In genomic region chr6:107061125-107062020, GRCh38 we compare ENCODE assay signal across 8 cellular contexts. TPM values are rescaled to one million over a fixed set of nuclear protein-coding genes. Genes with fewer than 3 reads are reported as not detected.
DNase-seq lines count a peak whose midpoint lies in the region; ATAC-seq and TF ChIP-seq lines count a peak whose summit lies in the region.

No MANE protein-coding gene starts in this region.

- H4K8ac ChIP-seq in H9 (replicated peaks; ENCODE audit: insufficient read length, low read depth, low read length) (no peak overlapping the region), mesenchymal stem cell (ENCODE audit: low read length) (peak overlapping the region; percentile 87)

- no peaks in the 10 kb centered on the region for H3K27me3 ChIP-seq in H9 (ENCODE audit: insufficient read depth, low read length)
- no peaks in the 10 kb centered on the region for H3K27me3 ChIP-seq in NT2/D1 (ENCODE audit: insufficient read depth, insufficient read length)
- H3K27me3 ChIP-seq in mesenchymal stem cell (ENCODE audit: control insufficient read depth in 1 of 2, insufficient read depth in 1 of 2, low read length in 2 of 2): peaks cover 4 to 15% of the 10 kb centered on the region in 2 experiments
- no peaks in the 10 kb centered on the region for H3K27me3 ChIP-seq in gastroesophageal sphincter
- no peaks in the 10 kb centered on the region for H3K27me3 ChIP-seq in sigmoid colon

- peak overlapping the region; percentile 6 for H3K4me2 ChIP-seq in H9 (ENCODE audit: insufficient read depth, insufficient read length, low read length)
- H3K4me2 ChIP-seq in mesenchymal stem cell (ENCODE audit: low read length, poor library complexity, severe bottlenecking): no peak overlapping the region

- no peaks in the 10 kb centered on the region for H3K79me2 ChIP-seq in H9 (ENCODE audit: insufficient read depth, low read length)

- no peak overlapping the region for H2BK20ac ChIP-seq in H9 (ENCODE audit: low read depth, low read length, poor library complexity, severe bottlenecking)

- H3K23ac ChIP-seq in H9 (ENCODE audit: insufficient read length, low read depth, low read length) (no peak overlapping the region), mesenchymal stem cell (ENCODE audit: low read length in 2 of 2) (no peak overlapping the region)

- no peak overlapping the region for H3K9ac ChIP-seq in H9 (ENCODE audit: extremely low read depth, insufficient read length, low read length)
- H3K9ac ChIP-seq in NT2/D1 (ENCODE audit: insufficient read length, low read depth): peak overlapping the region; percentile 8
- H3K9ac ChIP-seq in mesenchymal stem cell (ENCODE audit: low read length): no peak overlapping the region

- H3K4ac ChIP-seq in H9 (ENCODE audit: low read depth, low read length) (no peak overlapping the region), mesenchymal stem cell (ENCODE audit: low read depth in 1 of 2, low read length in 2 of 2) (peak overlapping the region; percentile 22 to 75)

- H2AK5ac ChIP-seq in H9 (ENCODE audit: insufficient read length, low read length) (no peak overlapping the region), mesenchymal stem cell (ENCODE audit: low read length, severe bottlenecking) (no peak overlapping the region)

- no peak overlapping the region for H2BK12ac ChIP-seq in H9 (ENCODE audit: insufficient read length, low read depth, low read length)
- peak overlapping the region; percentile 23 to 77 for H2BK12ac ChIP-seq in mesenchymal stem cell (ENCODE audit: low read length in 2 of 2)

- no CpG with 5 or more reads among the region's 14 CpGs for WGBS in H9 (ENCODE audit: extremely low coverage, insufficient read length, low lambda C conversion rate)
- WGBS in mesenchymal stem cell: 41% methylated on average over 14 of the region's 14 CpGs
- 37 to 47% methylated on average over 7 to 8 of the region's 14 CpGs for WGBS in gastroesophageal sphincter (ENCODE audit: low coverage in 1 of 2), 2 donors
- WGBS in sigmoid colon, 2 donors: 39 to 67% methylated on average over 14 of the region's 14 CpGs

- peaks cover 3% of the 10 kb centered on the region; the same call in 1 of the 2 replicates for H3K4me1 ChIP-seq in H9 (ENCODE audit: insufficient read depth, low read length)
- peaks cover 3% of the 10 kb centered on the region for H3K4me1 ChIP-seq in NT2/D1 (ENCODE audit: insufficient read depth, insufficient read length)
- peaks cover 12% of the 10 kb centered on the region for H3K4me1 ChIP-seq in mesenchymal stem cell (ENCODE audit: control insufficient read depth, insufficient read depth, low read depth, low read length)
- H3K4me1 ChIP-seq in gastroesophageal sphincter: no peaks in the 10 kb centered on the region
- peaks cover 0 to 7% (median 0%) of the 10 kb centered on the region in 4 donors for H3K4me1 ChIP-seq in sigmoid colon

- no peaks in the 10 kb centered on the region for H3K23me2 ChIP-seq in H9 (ENCODE audit: insufficient read length, low read depth, low read length, poor library complexity, severe bottlenecking)

- H3K18ac ChIP-seq in H9 (ENCODE audit: insufficient read length, low read depth, low read length): peak overlapping the region; percentile 21
- peak overlapping the region in 1 of 2 experiments; percentile 60 for H3K18ac ChIP-seq in mesenchymal stem cell (ENCODE audit: low read depth in 1 of 2, low read length in 2 of 2)

- no peaks in the 10 kb centered on the region for H3K27me3 Mint-ChIP-seq in H9 (ENCODE audit: low read depth)

- H2BK5ac ChIP-seq in H9 (ENCODE audit: insufficient read length, low read length) (no peak overlapping the region), mesenchymal stem cell (ENCODE audit: low read depth, low read length, poor library complexity, severe bottlenecking) (no peak overlapping the region)

- H4K91ac ChIP-seq in H9 (ENCODE audit: insufficient read length, low read depth, low read length) (no peak overlapping the region), mesenchymal stem cell (ENCODE audit: low read length) (peak overlapping the region; percentile 61)

- H2AFZ ChIP-seq in H9 (ENCODE audit: low read length): no peak overlapping the region
- peak overlapping the region; percentile 81 for H2AFZ ChIP-seq in mesenchymal stem cell (ENCODE audit: low read depth, low read length)

- no peak overlapping the region for H4K5ac ChIP-seq in H9 (ENCODE audit: insufficient read length, low read depth, low read length)

- H2BK120ac ChIP-seq in H9 (ENCODE audit: low read depth, low read length, poor library complexity, severe bottlenecking) (no peak overlapping the region), mesenchymal stem cell (ENCODE audit: low read depth, low read length) (no peak overlapping the region)

- peaks cover 0 to 12% (median 5%) of the 10 kb centered on the region in 3 experiments; a peak in 5 of 7 replicates for H3K36me3 Mint-ChIP-seq in H9 (ENCODE audit: insufficient read depth in 1 of 3, low read depth in 3 of 3)

- no peaks in the 10 kb centered on the region for H4K20me1 ChIP-seq in H9 (ENCODE audit: control insufficient read depth, insufficient read depth, insufficient read length)

- H3K9me3 ChIP-seq in H9 (ENCODE audit: control insufficient read depth, low read depth, low read length) (no peaks in the 10 kb centered on the region), NT2/D1 (ENCODE audit: insufficient read depth, low read length) (no peaks in the 10 kb centered on the region), mesenchymal stem cell (ENCODE audit: control insufficient read depth, low read length) (no peaks in the 10 kb centered on the region), gastroesophageal sphincter (no peaks in the 10 kb centered on the region), sigmoid colon (no peaks in the 10 kb centered on the region)

- TF ChIP-seq POLR2A in gastroesophageal sphincter (IDR thresholded peaks at IDR 0.05): no peak
- no peak for TF ChIP-seq POLR2A in sigmoid colon (IDR thresholded peaks at IDR 0.05)

- H3K36me3 ChIP-seq in NT2/D1 (ENCODE audit: insufficient read depth, insufficient read length, low read length) (peaks cover 4% of the 10 kb centered on the region), mesenchymal stem cell (ENCODE audit: control insufficient read depth in 1 of 2, insufficient read depth in 2 of 2, low read depth in 1 of 2, low read length in 2 of 2) (no peaks in the 10 kb centered on the region), gastroesophageal sphincter (no peaks in the 10 kb centered on the region), sigmoid colon (no peaks in the 10 kb centered on the region)

- H3K56ac ChIP-seq in H9 (ENCODE audit: insufficient read length, low read depth, low read length): no peak overlapping the region

- H3K14ac ChIP-seq in H9 (ENCODE audit: insufficient read depth, low read length): no peak overlapping the region
- no peak overlapping the region for H3K14ac ChIP-seq in mesenchymal stem cell (ENCODE audit: low read length in 2 of 2)

- H3K4me1 Mint-ChIP-seq in H9: peaks cover 52 to 55% of the 10 kb centered on the region in 2 experiments

- TF ChIP-seq EP300 in gastroesophageal sphincter (IDR thresholded peaks at IDR 0.05): no peak
- TF ChIP-seq EP300 in sigmoid colon (IDR thresholded peaks at IDR 0.05): no peak

- peak; percentile 60 for ATAC-seq in GM18861 (IDR thresholded peaks at IDR 0.05; ENCODE audit: unreplicated experiment)
- no peak for ATAC-seq in left lobe of liver
- ATAC-seq in gastroesophageal sphincter: no peak

- H3K27ac ChIP-seq in H9 (ENCODE audit: insufficient read length, low read depth, low read length): no peak overlapping the region
- no peak overlapping the region for H3K27ac ChIP-seq in mesenchymal stem cell (ENCODE audit: low read length, poor library complexity, severe bottlenecking)
- no peak overlapping the region for H3K27ac ChIP-seq in gastroesophageal sphincter
- H3K27ac ChIP-seq in sigmoid colon: no peak overlapping the region

- H3K27ac Mint-ChIP-seq in H9: peak overlapping the region; percentile 57 to 76 (median 73); a peak in 6 of 7 replicates

- DNase-seq in H9: peak; percentile 89
- DNase-seq in NT2/D1 (ENCODE audit: low read depth, low spot score): no peak
- peak; percentile 20 for DNase-seq in mesenchymal stem cell
- no peak for DNase-seq in GM13976 (ENCODE audit: low spot score)
- DNase-seq in left lobe of liver (ENCODE audit: low spot score): no peak
- DNase-seq in sigmoid colon: no peak

- TF ChIP-seq CTCF in H9 (conservative IDR thresholded peaks at IDR 0.05) (no peak), GM13976 (IDR thresholded peaks at IDR 0.05; ENCODE audit: borderline replicate concordance, control extremely low read depth, extremely low read depth, insufficient read depth, missing control alignments) (no peak), gastroesophageal sphincter (IDR thresholded peaks at IDR 0.05) (no peak), sigmoid colon (IDR thresholded peaks at IDR 0.05) (no peak)

- H2BK15ac ChIP-seq in H9 (ENCODE audit: low read depth, low read length): no peak overlapping the region
- no peak overlapping the region for H2BK15ac ChIP-seq in mesenchymal stem cell (ENCODE audit: low read depth, poor library complexity, severe bottlenecking)

- intact Hi-C loops in sigmoid colon (cut with DNase I): no loop called here

- H3K4me3 ChIP-seq in NT2/D1 (ENCODE audit: insufficient read length, low read depth): no peak overlapping the region
- H3K4me3 ChIP-seq in mesenchymal stem cell (ENCODE audit: insufficient read depth in 1 of 2, low read depth in 1 of 2, low read length in 2 of 2): peak overlapping the region in 1 of 2 experiments; percentile 44
- H3K4me3 ChIP-seq in gastroesophageal sphincter: no peak overlapping the region
- no peak overlapping the region for H3K4me3 ChIP-seq in sigmoid colon

- H3T11ph ChIP-seq in H9 (ENCODE audit: low read length): no peak overlapping the region

- H3K9me3 Mint-ChIP-seq in H9: no peaks in the 10 kb centered on the region

- H3K4me3 Mint-ChIP-seq in H9: peak overlapping the region; percentile 37 to 70; a peak in 4 of 5 replicates

- in situ Hi-C loops in GM13976 (cut with MboI; ENCODE audit: low sequenced_read_pairs, unreplicated experiment): no loop called here

- H3K79me1 ChIP-seq in H9 (ENCODE audit: insufficient read depth, low read depth, low read length, poor library complexity, severe bottlenecking) (no peaks in the 10 kb centered on the region), mesenchymal stem cell (replicated peaks; ENCODE audit: low read length, poor library complexity, severe bottlenecking) (no peaks in the 10 kb centered on the region)

RNA-seq across cellular contexts. Expression of gene MTRES1, which starts 33.4 kb away (rescaled TPM):
- total RNA-seq in H9 (2021): 12.4 and 14.8 TPM in 2 replicates
- polyA plus RNA-seq in mesenchymal stem cell (2013, experiment 1 of 2): 25.7 TPM
- polyA plus RNA-seq in mesenchymal stem cell (2013, experiment 2 of 2): 26.0 TPM
- 9.4 TPM for total RNA-seq in left lobe of liver
- 10 to 100 TPM in 3 of 4 donors, 1 to 10 TPM in 1; 7.7 to 28.0 (median 15.3) TPM for total RNA-seq in gastroesophageal sphincter
- total RNA-seq in sigmoid colon: 10 to 100 TPM; 11.1 to 22.7 (median 17.3) TPM
- 10 to 100 TPM; 35.5 to 52.0 (median 37.8) TPM for polyA plus RNA-seq in sigmoid colon

RNA-seq across cellular contexts. Expression of gene BEND3, which starts 53.9 kb away (rescaled TPM):
- total RNA-seq in H9 (2021): 70.2 and 72.1 TPM in 2 replicates
- 1.3 TPM for polyA plus RNA-seq in mesenchymal stem cell (2013, experiment 1 of 2)
- polyA plus RNA-seq in mesenchymal stem cell (2013, experiment 2 of 2): 1.4 TPM
- total RNA-seq in left lobe of liver: 0.75 TPM
- 1 to 10 TPM; 1.1 to 3.2 (median 1.5) TPM for total RNA-seq in gastroesophageal sphincter
- total RNA-seq in sigmoid colon: 1 to 10 TPM in 3 of 4 donors, under 1 TPM in 1; 0.82 to 1.9 (median 1.4) TPM
- polyA plus RNA-seq in sigmoid colon: 1 to 10 TPM in 1 of 3 donors, under 1 TPM in 2; 0.60 to 2.8 (median 0.92) TPM

Comparison
In these comparisons a context has a peak if more than half of its experiments do, and no peak if none do; other contexts are left out.
1. DNase-seq: peak in H9 (single experiment) and mesenchymal stem cell (single experiment); none in NT2/D1 (single experiment), GM13976 (single experiment), left lobe of liver (single experiment) and sigmoid colon (single experiment).
2. RNA of gene BEND3, which starts 53.9 kb away (total RNA-seq): 70.2 to 72.1 TPM in H9; 0.82 to 1.9 TPM in sigmoid colon, 1.1 to 3.2 TPM in gastroesophageal sphincter and 0.75 TPM in left lobe of liver (single experiment); every median in the first group is over 10 times any median in the second.